Comparison of ENCODE assay signal across 1 cellular context in the genomic region with DNA sequence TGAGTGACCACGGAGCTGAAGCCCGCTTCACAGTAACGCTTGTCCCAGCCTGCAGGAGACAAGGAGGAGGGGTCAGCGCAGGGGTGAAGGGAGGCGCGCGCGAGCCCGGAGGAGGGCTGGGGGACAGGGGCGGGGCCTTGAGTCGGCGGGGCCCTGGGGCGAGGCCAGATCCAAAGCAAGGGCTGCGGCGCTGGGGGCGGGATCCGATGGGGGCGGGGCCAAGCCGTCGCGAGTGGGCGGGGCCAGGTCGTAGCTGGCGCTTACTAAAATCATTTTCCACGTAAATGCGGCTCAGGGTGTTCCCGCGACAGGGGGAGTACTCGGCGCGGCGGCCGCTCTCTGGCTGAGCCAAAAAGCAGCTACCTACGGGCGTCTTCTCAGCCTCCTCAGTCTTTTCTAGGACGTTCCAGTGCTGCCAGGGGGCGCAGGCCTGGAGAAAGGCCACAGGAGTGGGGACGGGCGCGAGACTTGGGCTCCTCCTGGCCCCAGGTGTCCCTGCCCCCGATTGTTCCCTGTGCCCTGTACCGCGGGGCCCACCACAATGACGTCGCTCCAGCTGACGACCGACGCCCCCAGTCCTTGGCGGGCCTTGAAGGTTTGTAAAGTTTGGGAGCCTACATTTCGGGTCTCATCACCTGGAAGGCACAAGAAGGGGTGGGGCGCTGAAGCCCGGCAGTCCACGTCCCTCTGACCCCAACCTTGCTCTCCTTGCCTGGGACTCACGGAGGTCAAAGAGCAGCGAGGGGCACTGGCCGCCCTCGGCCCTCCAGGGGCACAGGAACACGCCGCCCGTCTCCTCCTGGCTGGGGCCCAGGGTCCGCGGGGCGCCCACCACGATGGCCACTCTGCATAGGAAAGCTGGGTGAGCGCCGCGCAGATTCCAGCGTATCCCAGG.
TF ChIP-seq lines count a peak whose summit lies in the region.

No MANE protein-coding gene starts in this region.

TF ChIP-seq in liver, 16 proteins besides CTCF, POLR2A, EP300 and RAD21 (continued from another document):
- TF ChIP-seq, protein P1, sequence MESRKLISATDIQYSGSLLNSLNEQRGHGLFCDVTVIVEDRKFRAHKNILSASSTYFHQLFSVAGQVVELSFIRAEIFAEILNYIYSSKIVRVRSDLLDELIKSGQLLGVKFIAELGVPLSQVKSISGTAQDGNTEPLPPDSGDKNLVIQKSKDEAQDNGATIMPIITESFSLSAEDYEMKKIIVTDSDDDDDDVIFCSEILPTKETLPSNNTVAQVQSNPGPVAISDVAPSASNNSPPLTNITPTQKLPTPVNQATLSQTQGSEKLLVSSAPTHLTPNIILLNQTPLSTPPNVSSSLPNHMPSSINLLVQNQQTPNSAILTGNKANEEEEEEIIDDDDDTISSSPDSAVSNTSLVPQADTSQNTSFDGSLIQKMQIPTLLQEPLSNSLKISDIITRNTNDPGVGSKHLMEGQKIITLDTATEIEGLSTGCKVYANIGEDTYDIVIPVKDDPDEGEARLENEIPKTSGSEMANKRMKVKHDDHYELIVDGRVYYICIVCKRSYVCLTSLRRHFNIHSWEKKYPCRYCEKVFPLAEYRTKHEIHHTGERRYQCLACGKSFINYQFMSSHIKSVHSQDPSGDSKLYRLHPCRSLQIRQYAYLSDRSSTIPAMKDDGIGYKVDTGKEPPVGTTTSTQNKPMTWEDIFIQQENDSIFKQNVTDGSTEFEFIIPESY (IDR thresholded peaks at IDR 0.05): no peak
- TF ChIP-seq GABPA (IDR thresholded peaks at IDR 0.05 in 1 of 2, conservative IDR thresholded peaks at IDR 0.05 in 1 of 2): no peak
- no peak for TF ChIP-seq FOXA2 (IDR thresholded peaks at IDR 0.05)
- TF ChIP-seq, protein P2, sequence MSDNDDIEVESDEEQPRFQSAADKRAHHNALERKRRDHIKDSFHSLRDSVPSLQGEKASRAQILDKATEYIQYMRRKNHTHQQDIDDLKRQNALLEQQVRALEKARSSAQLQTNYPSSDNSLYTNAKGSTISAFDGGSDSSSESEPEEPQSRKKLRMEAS (IDR thresholded peaks at IDR 0.05): no peak
- TF ChIP-seq FOXA1 (IDR thresholded peaks at IDR 0.05): no peak
- TF ChIP-seq NR2F2 (IDR thresholded peaks at IDR 0.05): no peak
- TF ChIP-seq HNF4G (IDR thresholded peaks at IDR 0.05): no peak
- TF ChIP-seq SP1 (IDR thresholded peaks at IDR 0.05): no peak
- TF ChIP-seq, protein P3, sequence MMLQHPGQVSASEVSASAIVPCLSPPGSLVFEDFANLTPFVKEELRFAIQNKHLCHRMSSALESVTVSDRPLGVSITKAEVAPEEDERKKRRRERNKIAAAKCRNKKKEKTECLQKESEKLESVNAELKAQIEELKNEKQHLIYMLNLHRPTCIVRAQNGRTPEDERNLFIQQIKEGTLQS (IDR thresholded peaks at IDR 0.05): no peak
- no peak for TF ChIP-seq JUND (IDR thresholded peaks at IDR 0.05)
- TF ChIP-seq YY1 (IDR thresholded peaks at IDR 0.05): no peak
- TF ChIP-seq HNF4A (conservative IDR thresholded peaks at IDR 0.05): no peak
- no peak for TF ChIP-seq EGR1 (IDR thresholded peaks at IDR 0.05; ENCODE audit: low read depth in 2 of 2)
